13 cellular contexts compared by ENCODE assay signal in the genomic region with DNA sequence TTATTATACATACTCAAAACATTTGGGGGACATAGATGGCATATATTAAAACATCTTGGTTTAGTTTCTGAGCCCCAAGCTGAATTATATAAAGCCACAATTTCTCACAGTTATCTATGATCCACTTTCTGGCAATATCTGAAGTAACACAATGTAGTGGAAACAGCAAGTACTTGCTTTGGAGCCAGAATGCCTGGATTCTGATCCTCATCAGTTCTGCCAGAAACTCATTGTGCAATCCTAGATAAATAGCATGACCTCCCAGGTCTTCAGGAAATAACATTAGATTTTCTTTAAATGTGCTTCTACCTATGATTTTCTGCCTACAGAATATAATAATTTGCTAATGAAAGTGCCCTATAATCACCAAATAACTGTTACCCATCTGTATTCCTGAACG.
"Had no signal": no experiment of that assay in that cellular context is flagged by ENCODE, and none has a peak within 500 bp of the region (broad histone marks: within the 10 kb centered on the region; RNA-seq: fewer than 3 reads in every experiment).

No MANE protein-coding gene starts in this region.

- H3K4me3 ChIP-seq: SK-N-MC, stomach, thoracic aorta had no signal

- ATAC-seq: activated naive CD8-positive, alpha-beta T cell treated with anti-CD3 and anti-CD28 coated beads, Interleukin-2, amount 50 U/mL, for 24 hours; natural killer cell; T-cell had no signal

- H3K9me3 ChIP-seq: stomach, thoracic aorta had no signal

- H3K27me3 ChIP-seq: stomach had no signal

- H3K36me3 ChIP-seq: stomach, thoracic aorta had no signal

- H3K27ac ChIP-seq: SK-N-MC, stomach, thoracic aorta, VCaP had no signal

- DNase-seq: activated naive CD4-positive, alpha-beta T cell; activated naive CD8-positive, alpha-beta T cell treated with anti-CD3 and anti-CD28 coated beads, Interleukin-2, amount 50 U/mL, for 24 hours; hypothalamus; natural killer cell; nucleus accumbens; stimulated activated CD4-positive, alpha-beta T cell treated with anti-CD3 and anti-CD28 coated beads, Interleukin-15, amount 100 ng/mL, for 24 hours; stimulated activated CD4-positive, alpha-beta T cell treated with anti-CD3 and anti-CD28 coated beads, Interleukin-4, amount 100 ng/mL, for 4 hours; stomach; T-cell; T1000 had no signal
